ENCODE assay signal across 1 cellular context in genomic region chr20:48398506-48399449, GRCh38.
TF ChIP-seq lines count a peak whose summit lies in the region.

No MANE protein-coding gene starts in this region.

TF ChIP-seq in HepG2, 621 proteins besides CTCF, POLR2A, EP300 and RAD21 (continued from another document and continues in another):
- TF ChIP-seq, protein P1, sequence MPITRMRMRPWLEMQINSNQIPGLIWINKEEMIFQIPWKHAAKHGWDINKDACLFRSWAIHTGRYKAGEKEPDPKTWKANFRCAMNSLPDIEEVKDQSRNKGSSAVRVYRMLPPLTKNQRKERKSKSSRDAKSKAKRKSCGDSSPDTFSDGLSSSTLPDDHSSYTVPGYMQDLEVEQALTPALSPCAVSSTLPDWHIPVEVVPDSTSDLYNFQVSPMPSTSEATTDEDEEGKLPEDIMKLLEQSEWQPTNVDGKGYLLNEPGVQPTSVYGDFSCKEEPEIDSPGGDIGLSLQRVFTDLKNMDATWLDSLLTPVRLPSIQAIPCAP (CRISPR knock-in tag; IDR thresholded peaks at IDR 0.05; ENCODE audit: low read depth), result no peak
- no peak for TF ChIP-seq ZNF33A (CRISPR knock-in tag; IDR thresholded peaks at IDR 0.05; ENCODE audit: borderline replicate concordance)
- peak; percentile 92 for TF ChIP-seq BORCS8-MEF2B (CRISPR knock-in tag; IDR thresholded peaks at IDR 0.05)
- TF ChIP-seq ZBTB21 (CRISPR knock-in tag; IDR thresholded peaks at IDR 0.05), result no peak
- TF ChIP-seq SP140L (CRISPR knock-in tag; IDR thresholded peaks at IDR 0.05; ENCODE audit: borderline replicate concordance), result no peak
- no peak for TF ChIP-seq ZNF562 (CRISPR knock-in tag; IDR thresholded peaks at IDR 0.05; ENCODE audit: borderline replicate concordance)
- TF ChIP-seq FOXC1 (CRISPR knock-in tag; IDR thresholded peaks at IDR 0.05; ENCODE audit: borderline replicate concordance), result 0 out of 2 replicates have a peak, but pooled peaks have one; percentile 73
- no peak for TF ChIP-seq PPARG (CRISPR knock-in tag; conservative IDR thresholded peaks at IDR 0.05)
- no peak for TF ChIP-seq ZNF672 (CRISPR knock-in tag; IDR thresholded peaks at IDR 0.05)
- TF ChIP-seq ZNF616 (CRISPR knock-in tag; IDR thresholded peaks at IDR 0.05; ENCODE audit: low read depth), result no peak
- TF ChIP-seq TBX3 (IDR thresholded peaks at IDR 0.05; ENCODE audit: borderline replicate concordance), result peak; percentile 31; the same call in 1 of the 2 replicates
- TF ChIP-seq, protein P2, sequence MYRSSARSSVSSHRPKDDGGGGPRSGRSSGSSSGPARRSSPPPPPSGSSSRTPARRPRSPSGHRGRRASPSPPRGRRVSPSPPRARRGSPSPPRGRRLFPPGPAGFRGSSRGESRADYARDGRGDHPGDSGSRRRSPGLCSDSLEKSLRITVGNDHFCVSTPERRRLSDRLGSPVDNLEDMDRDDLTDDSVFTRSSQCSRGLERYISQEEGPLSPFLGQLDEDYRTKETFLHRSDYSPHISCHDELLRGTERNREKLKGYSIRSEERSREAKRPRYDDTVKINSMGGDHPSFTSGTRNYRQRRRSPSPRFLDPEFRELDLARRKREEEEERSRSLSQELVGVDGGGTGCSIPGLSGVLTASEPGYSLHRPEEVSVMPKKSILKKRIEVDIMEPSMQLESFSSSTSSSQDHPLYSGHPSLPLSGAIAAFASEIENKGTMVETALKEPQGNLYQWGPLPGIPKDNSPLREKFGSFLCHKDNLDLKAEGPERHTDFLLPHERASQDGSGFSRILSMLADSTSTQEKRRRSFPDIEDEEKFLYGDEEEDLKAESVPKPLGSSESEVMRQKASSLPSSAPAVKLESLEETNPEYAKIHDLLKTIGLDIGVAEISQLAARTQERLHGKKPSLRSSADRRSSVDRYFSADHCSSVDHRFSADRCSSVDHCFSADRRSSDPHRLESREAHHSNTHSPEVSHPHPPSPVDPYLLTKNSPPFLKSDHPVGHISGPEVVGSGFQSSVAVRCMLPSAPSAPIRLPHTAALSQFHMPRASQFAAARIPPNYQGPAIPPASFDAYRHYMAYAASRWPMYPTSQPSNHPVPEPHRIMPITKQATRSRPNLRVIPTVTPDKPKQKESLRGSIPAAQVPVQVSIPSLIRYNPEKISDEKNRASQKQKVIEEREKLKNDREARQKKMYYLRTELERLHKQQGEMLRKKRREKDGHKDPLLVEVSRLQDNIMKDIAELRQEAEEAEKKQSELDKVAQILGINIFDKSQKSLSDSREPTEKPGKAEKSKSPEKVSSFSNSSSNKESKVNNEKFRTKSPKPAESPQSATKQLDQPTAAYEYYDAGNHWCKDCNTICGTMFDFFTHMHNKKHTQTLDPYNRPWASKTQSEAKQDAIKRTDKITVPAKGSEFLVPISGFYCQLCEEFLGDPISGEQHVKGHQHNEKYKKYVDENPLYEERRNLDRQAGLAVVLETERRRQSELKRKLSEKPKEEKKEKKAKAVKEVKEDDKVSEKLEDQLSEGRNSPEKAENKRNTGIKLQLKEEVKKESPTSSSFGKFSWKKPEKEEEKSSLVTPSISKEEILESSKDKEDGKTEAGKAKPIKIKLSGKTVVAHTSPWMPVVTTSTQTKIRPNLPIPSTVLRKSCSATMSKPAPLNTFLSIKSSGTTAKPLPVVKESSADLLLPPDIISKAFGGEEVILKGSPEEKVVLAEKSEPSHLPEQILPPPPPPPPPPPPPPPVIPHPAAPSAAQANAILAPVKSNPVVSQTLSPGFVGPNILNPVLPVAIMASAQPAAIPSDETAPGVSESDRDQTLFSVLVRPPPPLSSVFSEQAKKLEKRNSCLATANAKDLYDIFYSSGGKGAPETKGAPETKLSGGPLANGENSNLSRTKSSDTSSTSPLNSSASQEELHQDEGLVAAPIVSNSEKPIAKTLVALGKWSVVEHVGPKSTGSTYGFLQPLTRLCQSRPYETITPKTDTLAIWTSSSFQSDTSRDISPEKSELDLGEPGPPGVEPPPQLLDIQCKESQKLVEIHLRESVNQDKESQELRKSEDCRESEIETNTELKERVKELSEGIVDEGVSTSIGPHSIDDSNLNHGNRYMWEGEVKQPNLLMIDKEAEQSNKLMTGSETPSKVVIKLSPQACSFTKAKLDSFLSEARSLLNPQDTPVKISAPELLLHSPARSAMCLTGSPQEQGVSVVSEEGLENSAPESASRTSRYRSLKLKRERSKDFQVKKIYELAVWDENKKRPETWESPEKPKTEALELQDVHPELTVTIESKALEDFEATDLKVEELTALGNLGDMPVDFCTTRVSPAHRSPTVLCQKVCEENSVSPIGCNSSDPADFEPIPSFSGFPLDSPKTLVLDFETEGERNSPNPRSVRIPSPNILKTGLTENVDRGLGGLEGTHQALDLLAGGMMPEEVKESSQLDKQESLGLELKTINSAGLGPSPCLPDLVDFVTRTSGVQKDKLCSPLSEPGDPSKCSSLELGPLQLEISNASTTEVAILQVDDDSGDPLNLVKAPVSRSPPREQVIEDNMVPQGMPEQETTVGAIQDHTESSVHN (CRISPR knock-in tag; IDR thresholded peaks at IDR 0.05), result no peak
- TF ChIP-seq NBN (conservative IDR thresholded peaks at IDR 0.05), result no peak
- TF ChIP-seq CREB1 (IDR thresholded peaks at IDR 0.05), result 0 out of 2 replicates have a peak, but pooled peaks have one; percentile 9
- peak; percentile 49; the same call in 1 of the 2 replicates for TF ChIP-seq CREB1 (CRISPR knock-in tag; IDR thresholded peaks at IDR 0.05)
- no peak for TF ChIP-seq SCMH1 (CRISPR knock-in tag; IDR thresholded peaks at IDR 0.05; ENCODE audit: borderline replicate concordance)
- TF ChIP-seq, protein P3, sequence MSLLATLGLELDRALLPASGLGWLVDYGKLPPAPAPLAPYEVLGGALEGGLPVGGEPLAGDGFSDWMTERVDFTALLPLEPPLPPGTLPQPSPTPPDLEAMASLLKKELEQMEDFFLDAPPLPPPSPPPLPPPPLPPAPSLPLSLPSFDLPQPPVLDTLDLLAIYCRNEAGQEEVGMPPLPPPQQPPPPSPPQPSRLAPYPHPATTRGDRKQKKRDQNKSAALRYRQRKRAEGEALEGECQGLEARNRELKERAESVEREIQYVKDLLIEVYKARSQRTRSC (CRISPR knock-in tag; IDR thresholded peaks at IDR 0.05; ENCODE audit: low read depth), result no peak
- TF ChIP-seq, protein P4, sequence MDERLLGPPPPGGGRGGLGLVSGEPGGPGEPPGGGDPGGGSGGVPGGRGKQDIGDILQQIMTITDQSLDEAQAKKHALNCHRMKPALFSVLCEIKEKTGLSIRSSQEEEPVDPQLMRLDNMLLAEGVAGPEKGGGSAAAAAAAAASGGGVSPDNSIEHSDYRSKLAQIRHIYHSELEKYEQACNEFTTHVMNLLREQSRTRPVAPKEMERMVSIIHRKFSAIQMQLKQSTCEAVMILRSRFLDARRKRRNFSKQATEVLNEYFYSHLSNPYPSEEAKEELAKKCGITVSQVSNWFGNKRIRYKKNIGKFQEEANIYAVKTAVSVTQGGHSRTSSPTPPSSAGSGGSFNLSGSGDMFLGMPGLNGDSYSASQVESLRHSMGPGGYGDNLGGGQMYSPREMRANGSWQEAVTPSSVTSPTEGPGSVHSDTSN (CRISPR knock-in tag; IDR thresholded peaks at IDR 0.05), result no peak
- no peak for TF ChIP-seq FOSL1 (CRISPR knock-in tag; IDR thresholded peaks at IDR 0.05; ENCODE audit: borderline replicate concordance)
- TF ChIP-seq ZEB1 (IDR thresholded peaks at IDR 0.05; ENCODE audit: insufficient replicate concordance, low read depth), result peak; percentile 52
- TF ChIP-seq AGO2 (optimal IDR thresholded peaks at IDR 0.05; ENCODE audit: low read depth, low read length), result peak; percentile 41
- 0 out of 2 replicates have a peak, but pooled peaks have one; percentile 71 for TF ChIP-seq ZNF766 (CRISPR knock-in tag; IDR thresholded peaks at IDR 0.05; ENCODE audit: borderline replicate concordance)
- no peak for TF ChIP-seq ZNF580 (CRISPR knock-in tag; IDR thresholded peaks at IDR 0.05; ENCODE audit: borderline replicate concordance, low read depth)
- no peak for TF ChIP-seq ZMYM3 (CRISPR knock-in tag; IDR thresholded peaks at IDR 0.05)
- TF ChIP-seq ZSCAN25 (CRISPR knock-in tag; IDR thresholded peaks at IDR 0.05), result no peak
- TF ChIP-seq KLF16 (CRISPR knock-in tag; IDR thresholded peaks at IDR 0.05), result no peak
- TF ChIP-seq HOXA5 (CRISPR knock-in tag; IDR thresholded peaks at IDR 0.05), result no peak
- TF ChIP-seq ZNF367 (CRISPR knock-in tag; IDR thresholded peaks at IDR 0.05; ENCODE audit: borderline replicate concordance), result 0 out of 2 replicates have a peak, but pooled peaks have one; percentile 24
- TF ChIP-seq ZNF605 (CRISPR knock-in tag; IDR thresholded peaks at IDR 0.05), result 0 out of 2 replicates have a peak, but pooled peaks have one; percentile 56
- no peak for TF ChIP-seq RBAK (CRISPR knock-in tag; IDR thresholded peaks at IDR 0.05)
- peak; percentile 60 for TF ChIP-seq RBFOX2 (IDR thresholded peaks at IDR 0.05; ENCODE audit: low read depth, low read length)
- TF ChIP-seq ZNF3 (CRISPR knock-in tag; IDR thresholded peaks at IDR 0.05), result no peak
- TF ChIP-seq GATAD2A (CRISPR knock-in tag; IDR thresholded peaks at IDR 0.05), result peak; percentile 76
- no peak for TF ChIP-seq ZBTB37 (CRISPR knock-in tag; IDR thresholded peaks at IDR 0.05)
- TF ChIP-seq ARID2 (CRISPR knock-in tag; IDR thresholded peaks at IDR 0.05; ENCODE audit: borderline replicate concordance), result no peak
- no peak for TF ChIP-seq SOX6 (IDR thresholded peaks at IDR 0.05)
- TF ChIP-seq SOX6 (CRISPR knock-in tag; IDR thresholded peaks at IDR 0.05), result peak; percentile 75
- TF ChIP-seq DR1 (CRISPR knock-in tag; IDR thresholded peaks at IDR 0.05), result peak; percentile 52; the same call in 1 of the 2 replicates
- TF ChIP-seq, protein P5, sequence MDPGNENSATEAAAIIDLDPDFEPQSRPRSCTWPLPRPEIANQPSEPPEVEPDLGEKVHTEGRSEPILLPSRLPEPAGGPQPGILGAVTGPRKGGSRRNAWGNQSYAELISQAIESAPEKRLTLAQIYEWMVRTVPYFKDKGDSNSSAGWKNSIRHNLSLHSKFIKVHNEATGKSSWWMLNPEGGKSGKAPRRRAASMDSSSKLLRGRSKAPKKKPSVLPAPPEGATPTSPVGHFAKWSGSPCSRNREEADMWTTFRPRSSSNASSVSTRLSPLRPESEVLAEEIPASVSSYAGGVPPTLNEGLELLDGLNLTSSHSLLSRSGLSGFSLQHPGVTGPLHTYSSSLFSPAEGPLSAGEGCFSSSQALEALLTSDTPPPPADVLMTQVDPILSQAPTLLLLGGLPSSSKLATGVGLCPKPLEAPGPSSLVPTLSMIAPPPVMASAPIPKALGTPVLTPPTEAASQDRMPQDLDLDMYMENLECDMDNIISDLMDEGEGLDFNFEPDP (CRISPR knock-in tag; conservative IDR thresholded peaks at IDR 0.05), result peak; percentile 85; the same call in 1 of the 2 replicates
- TF ChIP-seq KLF12 (CRISPR knock-in tag; IDR thresholded peaks at IDR 0.05; ENCODE audit: borderline replicate concordance), result no peak
- TF ChIP-seq ZNF703 (CRISPR knock-in tag; IDR thresholded peaks at IDR 0.05; ENCODE audit: borderline replicate concordance), result no peak
- TF ChIP-seq, protein P6, sequence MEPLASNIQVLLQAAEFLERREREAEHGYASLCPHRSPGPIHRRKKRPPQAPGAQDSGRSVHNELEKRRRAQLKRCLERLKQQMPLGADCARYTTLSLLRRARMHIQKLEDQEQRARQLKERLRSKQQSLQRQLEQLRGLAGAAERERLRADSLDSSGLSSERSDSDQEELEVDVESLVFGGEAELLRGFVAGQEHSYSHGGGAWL (CRISPR knock-in tag; IDR thresholded peaks at IDR 0.05), result 0 out of 2 replicates have a peak, but pooled peaks have one; percentile 19
- TF ChIP-seq ARID5B (CRISPR knock-in tag; IDR thresholded peaks at IDR 0.05), result peak; percentile 83
